8 cellular contexts compared by ENCODE assay signal in the genomic region with DNA sequence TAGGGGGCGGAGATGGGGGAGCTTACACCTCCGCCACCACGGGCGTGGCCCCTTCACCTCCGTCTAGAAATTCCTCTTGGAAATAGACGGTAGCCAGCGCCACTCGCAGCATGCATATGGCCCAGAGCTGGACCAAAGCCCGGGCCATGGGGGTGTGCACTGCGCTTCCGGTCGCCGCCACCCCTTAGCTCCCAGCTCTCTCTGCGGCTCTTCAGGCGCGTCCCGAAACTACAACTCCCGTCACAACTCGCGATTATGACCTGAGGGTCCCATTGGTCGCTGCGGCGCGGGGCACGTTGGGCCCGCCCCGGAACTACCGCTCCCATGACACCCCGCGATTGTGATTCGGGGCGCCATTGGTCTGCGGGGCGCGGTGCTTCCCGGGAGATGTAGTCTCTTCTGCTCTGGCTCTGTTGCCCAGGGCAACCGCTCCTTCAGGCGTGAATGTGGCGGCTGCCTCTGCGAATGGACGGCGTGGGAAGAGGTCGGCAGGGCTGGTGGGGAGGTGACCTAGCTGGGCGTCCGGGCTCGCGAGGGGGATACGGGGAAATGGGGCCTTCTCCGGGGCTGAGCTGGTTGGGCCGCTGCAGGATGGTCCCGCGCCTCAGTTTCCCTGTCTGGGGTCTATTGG. TPM values are rescaled to one million over a fixed set of nuclear protein-coding genes. Genes with fewer than 3 reads are reported as not detected.
A peak's percentile ranks its signal among the peaks of the same experiment; 100 is the strongest.
DNase-seq lines count a peak whose midpoint lies in the region; ATAC-seq and TF ChIP-seq lines count a peak whose summit lies in the region.

A gene (plus strand): TSS at position 413 of the 631 bp plus-strand sequence. CDS start 4,399 bp downstream, outside the sequence.
A gene with protein sequence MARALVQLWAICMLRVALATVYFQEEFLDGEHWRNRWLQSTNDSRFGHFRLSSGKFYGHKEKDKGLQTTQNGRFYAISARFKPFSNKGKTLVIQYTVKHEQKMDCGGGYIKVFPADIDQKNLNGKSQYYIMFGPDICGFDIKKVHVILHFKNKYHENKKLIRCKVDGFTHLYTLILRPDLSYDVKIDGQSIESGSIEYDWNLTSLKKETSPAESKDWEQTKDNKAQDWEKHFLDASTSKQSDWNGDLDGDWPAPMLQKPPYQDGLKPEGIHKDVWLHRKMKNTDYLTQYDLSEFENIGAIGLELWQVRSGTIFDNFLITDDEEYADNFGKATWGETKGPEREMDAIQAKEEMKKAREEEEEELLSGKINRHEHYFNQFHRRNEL (minus strand): TSS at position 186 of the 631 bp plus-strand sequence. CDS start 38 bp downstream, at position 148.

- H3K27me3 ChIP-seq in smooth muscle cell (ENCODE audit: low read depth) = no peaks in the 10 kb centered on the region

- POLR2A ChIA-PET in WTC11 (lab: Charles Lee) = interaction anchor here (0.7 kb wide), 1 partner anchor 16 kb away, joined by 4 read pairs; no protein-coding TSS in a partner anchor

- peaks cover 11% of the 10 kb centered on the region for H3K4me1 Mint-ChIP-seq in WTC11

- H3K4me3 Mint-ChIP-seq in WTC11 = peak within 1 kb of the TSS; percentile 91

- ATAC-seq in HG03175 (IDR thresholded peaks at IDR 0.05; ENCODE audit: unreplicated experiment) (peak; percentile 96), WTC11 (peak; percentile 98)

- H3K27ac Mint-ChIP-seq in WTC11 = peak within 1 kb of the TSS; percentile 63; the same call in 1 of the 2 replicates

- H3K36me3 ChIP-seq in smooth muscle cell (ENCODE audit: low read depth) = no peaks in the 10 kb centered on the region

- no peak for TF ChIP-seq CTCF in WTC11 (IDR thresholded peaks at IDR 0.05)
- no peak for TF ChIP-seq CTCF in smooth muscle cell (IDR thresholded peaks at IDR 0.05; ENCODE audit: borderline replicate concordance, insufficient read depth, poor library complexity, severe bottlenecking)

- H3K27me3 Mint-ChIP-seq in WTC11 (ENCODE audit: low read depth) = no peaks in the 10 kb centered on the region

- peak within 1 kb of the TSS; percentile 99 for H2AFZ ChIP-seq in smooth muscle cell (ENCODE audit: low read depth)

- no peaks in the 10 kb centered on the region for H3K9me3 Mint-ChIP-seq in WTC11

- H3K27ac ChIP-seq in caudate nucleus (ENCODE audit: low read depth, low read length) (peak within 1 kb of the TSS; percentile 41), smooth muscle cell (ENCODE audit: low read depth) (peak within 1 kb of the TSS; percentile 47)

- H3K4me3 ChIP-seq in smooth muscle cell = peak within 1 kb of the TSS; percentile 64

- peak; percentile 96 for DNase-seq in AG08396 (ENCODE audit: low spot score)
- peak; percentile 96 for DNase-seq in NCI-H2227 treated with DMSO at 0.1 percent for 48 hours (lab: John Stamatoyannopoulos, UW)
- peak; percentile 98 for DNase-seq in WTC11 (ENCODE audit: low spot score)
- DNase-seq in caudate nucleus (lab: John Stamatoyannopoulos, UW) = peak; percentile 69 to 99 (median 98)
- DNase-seq in iPS-NIHi7 (ENCODE audit: extremely low spot score) = peak; percentile 99
- peak; percentile 89 for DNase-seq in smooth muscle cell (lab: John Stamatoyannopoulos, UW; ENCODE audit: unreplicated experiment)

- TF ChIP-seq POLR2A in GM18951 (IDR thresholded peaks at IDR 0.05; ENCODE audit: extremely low read depth, insufficient read depth, insufficient read length) = peak; percentile 79

- CTCF ChIA-PET in WTC11 (lab: Charles Lee) = interaction anchor here (0.8 to 2.1 kb wide), 8 partner anchors 9 to 113 kb away, joined by 3 to 20 read pairs (median 3); no protein-coding TSS in a partner anchor

- no peaks in the 10 kb centered on the region for H3K79me2 ChIP-seq in smooth muscle cell (ENCODE audit: low read depth)

- in situ Hi-C loops in GM18951 (cut with MboI; ENCODE audit: low sequenced_read_pairs, unreplicated experiment) = no loop called here

- no peaks in the 10 kb centered on the region for H4K20me1 ChIP-seq in smooth muscle cell (ENCODE audit: low read depth)

- H3K4me1 ChIP-seq in smooth muscle cell (ENCODE audit: low read depth) = no peaks in the 10 kb centered on the region

- peak within 1 kb of the TSS; percentile 70 for H3K9ac ChIP-seq in smooth muscle cell (ENCODE audit: low read depth)

- H3F3A ChIP-seq in smooth muscle cell (ENCODE audit: low read depth) = no peaks in the 10 kb centered on the region

- no peaks in the 10 kb centered on the region for H3K9me3 ChIP-seq in smooth muscle cell (replicated peaks; ENCODE audit: low read depth)

- H3K4me2 ChIP-seq in smooth muscle cell = peak within 1 kb of the TSS; percentile 91

- H3K36me3 Mint-ChIP-seq in WTC11 = peaks cover 2% of the 10 kb centered on the region

- under 1% methylated on average over 52 of the region's 52 CpGs for WGBS in smooth muscle cell (ENCODE audit: low lambda C conversion rate)

TF ChIP-seq in WTC11, 78 proteins besides CTCF, POLR2A, EP300 and RAD21 (continues in another document):
- TF ChIP-seq ETV6 (CRISPR knock-in tag; IDR thresholded peaks at IDR 0.05) (peak; percentile 77), SP1 (CRISPR knock-in tag; conservative IDR thresholded peaks at IDR 0.05) (peak; percentile 96), NR1H2 (CRISPR knock-in tag; IDR thresholded peaks at IDR 0.05) (no peak), ZNF138 (CRISPR knock-in tag; conservative IDR thresholded peaks at IDR 0.05) (no peak), ATF1 (CRISPR knock-in tag; IDR thresholded peaks at IDR 0.05) (no peak), GRHL2 (CRISPR knock-in tag; IDR thresholded peaks at IDR 0.05; ENCODE audit: insufficient replicate concordance, severe bottlenecking) (no peak), FOXP1 (CRISPR knock-in tag; IDR thresholded peaks at IDR 0.05; ENCODE audit: borderline replicate concordance) (no peak)
- TF ChIP-seq, protein P1, sequence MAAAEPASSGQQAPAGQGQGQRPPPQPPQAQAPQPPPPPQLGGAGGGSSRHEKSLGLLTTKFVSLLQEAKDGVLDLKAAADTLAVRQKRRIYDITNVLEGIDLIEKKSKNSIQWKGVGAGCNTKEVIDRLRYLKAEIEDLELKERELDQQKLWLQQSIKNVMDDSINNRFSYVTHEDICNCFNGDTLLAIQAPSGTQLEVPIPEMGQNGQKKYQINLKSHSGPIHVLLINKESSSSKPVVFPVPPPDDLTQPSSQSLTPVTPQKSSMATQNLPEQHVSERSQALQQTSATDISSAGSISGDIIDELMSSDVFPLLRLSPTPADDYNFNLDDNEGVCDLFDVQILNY (CRISPR knock-in tag; IDR thresholded peaks at IDR 0.05) = peak; percentile 74; the same call in 1 of the 2 replicates
- TF ChIP-seq, protein P2, sequence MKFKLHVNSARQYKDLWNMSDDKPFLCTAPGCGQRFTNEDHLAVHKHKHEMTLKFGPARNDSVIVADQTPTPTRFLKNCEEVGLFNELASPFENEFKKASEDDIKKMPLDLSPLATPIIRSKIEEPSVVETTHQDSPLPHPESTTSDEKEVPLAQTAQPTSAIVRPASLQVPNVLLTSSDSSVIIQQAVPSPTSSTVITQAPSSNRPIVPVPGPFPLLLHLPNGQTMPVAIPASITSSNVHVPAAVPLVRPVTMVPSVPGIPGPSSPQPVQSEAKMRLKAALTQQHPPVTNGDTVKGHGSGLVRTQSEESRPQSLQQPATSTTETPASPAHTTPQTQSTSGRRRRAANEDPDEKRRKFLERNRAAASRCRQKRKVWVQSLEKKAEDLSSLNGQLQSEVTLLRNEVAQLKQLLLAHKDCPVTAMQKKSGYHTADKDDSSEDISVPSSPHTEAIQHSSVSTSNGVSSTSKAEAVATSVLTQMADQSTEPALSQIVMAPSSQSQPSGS (CRISPR knock-in tag; IDR thresholded peaks at IDR 0.05; ENCODE audit: borderline replicate concordance, low read depth) = no peak
- TF ChIP-seq, protein P3, sequence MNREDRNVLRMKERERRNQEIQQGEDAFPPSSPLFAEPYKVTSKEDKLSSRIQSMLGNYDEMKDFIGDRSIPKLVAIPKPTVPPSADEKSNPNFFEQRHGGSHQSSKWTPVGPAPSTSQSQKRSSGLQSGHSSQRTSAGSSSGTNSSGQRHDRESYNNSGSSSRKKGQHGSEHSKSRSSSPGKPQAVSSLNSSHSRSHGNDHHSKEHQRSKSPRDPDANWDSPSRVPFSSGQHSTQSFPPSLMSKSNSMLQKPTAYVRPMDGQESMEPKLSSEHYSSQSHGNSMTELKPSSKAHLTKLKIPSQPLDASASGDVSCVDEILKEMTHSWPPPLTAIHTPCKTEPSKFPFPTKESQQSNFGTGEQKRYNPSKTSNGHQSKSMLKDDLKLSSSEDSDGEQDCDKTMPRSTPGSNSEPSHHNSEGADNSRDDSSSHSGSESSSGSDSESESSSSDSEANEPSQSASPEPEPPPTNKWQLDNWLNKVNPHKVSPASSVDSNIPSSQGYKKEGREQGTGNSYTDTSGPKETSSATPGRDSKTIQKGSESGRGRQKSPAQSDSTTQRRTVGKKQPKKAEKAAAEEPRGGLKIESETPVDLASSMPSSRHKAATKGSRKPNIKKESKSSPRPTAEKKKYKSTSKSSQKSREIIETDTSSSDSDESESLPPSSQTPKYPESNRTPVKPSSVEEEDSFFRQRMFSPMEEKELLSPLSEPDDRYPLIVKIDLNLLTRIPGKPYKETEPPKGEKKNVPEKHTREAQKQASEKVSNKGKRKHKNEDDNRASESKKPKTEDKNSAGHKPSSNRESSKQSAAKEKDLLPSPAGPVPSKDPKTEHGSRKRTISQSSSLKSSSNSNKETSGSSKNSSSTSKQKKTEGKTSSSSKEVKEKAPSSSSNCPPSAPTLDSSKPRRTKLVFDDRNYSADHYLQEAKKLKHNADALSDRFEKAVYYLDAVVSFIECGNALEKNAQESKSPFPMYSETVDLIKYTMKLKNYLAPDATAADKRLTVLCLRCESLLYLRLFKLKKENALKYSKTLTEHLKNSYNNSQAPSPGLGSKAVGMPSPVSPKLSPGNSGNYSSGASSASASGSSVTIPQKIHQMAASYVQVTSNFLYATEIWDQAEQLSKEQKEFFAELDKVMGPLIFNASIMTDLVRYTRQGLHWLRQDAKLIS (CRISPR knock-in tag; IDR thresholded peaks at IDR 0.05; ENCODE audit: borderline replicate concordance) = no peak

RNA-seq across cellular contexts. Expression of the first gene that starts in this region (rescaled TPM):
- 3.4 to 4.8 TPM (median 4.1 TPM) in 3 replicates for total RNA-seq in WTC11 (2021)
- 3.3 and 3.9 TPM in 2 replicates for total RNA-seq in smooth muscle cell
- 2.5 and 3.4 TPM in 2 replicates for polyA plus RNA-seq in smooth muscle cell

RNA-seq across cellular contexts. Expression of the second gene that starts in this region (rescaled TPM):
- total RNA-seq in WTC11 (2021) (0.21 to 0.87 TPM (median 0.50 TPM) in 3 replicates), smooth muscle cell (not detected in 2 replicates)
- polyA plus RNA-seq in smooth muscle cell = not detected in 2 replicates

Comparison
In these comparisons a context has a peak if more than half of its experiments do, and no peak if none do; other contexts are left out.
1. Peak in every context shown above with its lines: DNase-seq, ATAC-seq, H3K4me3 ChIP-seq and H3K27ac ChIP-seq.